Comparison of ENCODE assay signal across 1 cellular context in the genomic region with DNA sequence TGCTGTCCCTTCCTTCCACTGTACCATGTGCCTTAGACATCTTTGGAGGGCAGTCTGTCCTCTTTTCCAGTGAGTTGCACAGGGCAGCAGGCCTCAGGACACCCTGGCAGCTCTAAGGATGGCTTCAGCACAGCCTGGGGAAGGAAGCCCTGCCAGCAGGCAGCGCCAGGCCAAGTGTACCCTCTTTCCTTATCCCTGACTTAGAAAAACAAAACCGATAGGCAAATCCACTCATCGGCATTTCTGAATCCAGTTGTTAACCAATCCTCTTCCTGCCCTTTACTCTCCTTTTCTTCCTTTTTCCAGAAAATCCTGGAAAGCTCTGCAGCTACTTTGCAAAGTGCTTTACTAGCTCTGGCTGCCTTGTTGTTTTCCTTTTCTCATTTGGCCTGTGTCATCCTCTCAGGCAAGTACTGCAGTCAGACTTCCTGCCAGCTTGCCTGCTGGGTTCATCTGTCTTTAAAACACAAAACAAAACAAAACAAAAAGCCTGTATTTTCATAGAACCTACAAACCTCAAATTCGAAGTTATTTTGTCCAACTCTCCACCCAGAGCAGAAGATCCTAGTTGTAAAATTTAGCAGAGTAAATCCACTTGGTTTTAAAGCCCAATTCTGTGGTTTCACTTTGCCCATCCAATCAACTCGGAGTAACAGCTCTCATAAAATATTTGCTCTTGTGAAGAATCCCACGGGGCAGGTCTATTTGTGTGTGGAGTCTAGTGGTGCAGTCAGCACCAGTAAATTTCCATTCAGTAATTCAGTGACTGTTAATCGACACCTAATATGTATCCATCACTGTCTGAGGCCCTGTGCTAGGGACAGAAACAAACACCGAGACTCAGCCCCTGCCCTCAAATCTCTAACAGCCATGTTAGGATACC.
TF ChIP-seq lines count a peak whose summit lies in the region.

No MANE protein-coding gene starts in this region.

TF ChIP-seq in HepG2, 621 proteins besides CTCF, POLR2A, EP300 and RAD21 (continued from another document and continues in another):
- TF ChIP-seq ZSCAN31 (CRISPR knock-in tag; IDR thresholded peaks at IDR 0.05; ENCODE audit: low read depth), result 0 out of 2 replicates have a peak, but pooled peaks have one; percentile 54
- TF ChIP-seq ZNF749 (CRISPR knock-in tag; IDR thresholded peaks at IDR 0.05; ENCODE audit: borderline replicate concordance), result no peak
- no peak for TF ChIP-seq HNF4A (CRISPR knock-in tag; IDR thresholded peaks at IDR 0.05)
- no peak for TF ChIP-seq SUZ12 (IDR thresholded peaks at IDR 0.05; ENCODE audit: low read depth, low read length)
- TF ChIP-seq, protein P1, sequence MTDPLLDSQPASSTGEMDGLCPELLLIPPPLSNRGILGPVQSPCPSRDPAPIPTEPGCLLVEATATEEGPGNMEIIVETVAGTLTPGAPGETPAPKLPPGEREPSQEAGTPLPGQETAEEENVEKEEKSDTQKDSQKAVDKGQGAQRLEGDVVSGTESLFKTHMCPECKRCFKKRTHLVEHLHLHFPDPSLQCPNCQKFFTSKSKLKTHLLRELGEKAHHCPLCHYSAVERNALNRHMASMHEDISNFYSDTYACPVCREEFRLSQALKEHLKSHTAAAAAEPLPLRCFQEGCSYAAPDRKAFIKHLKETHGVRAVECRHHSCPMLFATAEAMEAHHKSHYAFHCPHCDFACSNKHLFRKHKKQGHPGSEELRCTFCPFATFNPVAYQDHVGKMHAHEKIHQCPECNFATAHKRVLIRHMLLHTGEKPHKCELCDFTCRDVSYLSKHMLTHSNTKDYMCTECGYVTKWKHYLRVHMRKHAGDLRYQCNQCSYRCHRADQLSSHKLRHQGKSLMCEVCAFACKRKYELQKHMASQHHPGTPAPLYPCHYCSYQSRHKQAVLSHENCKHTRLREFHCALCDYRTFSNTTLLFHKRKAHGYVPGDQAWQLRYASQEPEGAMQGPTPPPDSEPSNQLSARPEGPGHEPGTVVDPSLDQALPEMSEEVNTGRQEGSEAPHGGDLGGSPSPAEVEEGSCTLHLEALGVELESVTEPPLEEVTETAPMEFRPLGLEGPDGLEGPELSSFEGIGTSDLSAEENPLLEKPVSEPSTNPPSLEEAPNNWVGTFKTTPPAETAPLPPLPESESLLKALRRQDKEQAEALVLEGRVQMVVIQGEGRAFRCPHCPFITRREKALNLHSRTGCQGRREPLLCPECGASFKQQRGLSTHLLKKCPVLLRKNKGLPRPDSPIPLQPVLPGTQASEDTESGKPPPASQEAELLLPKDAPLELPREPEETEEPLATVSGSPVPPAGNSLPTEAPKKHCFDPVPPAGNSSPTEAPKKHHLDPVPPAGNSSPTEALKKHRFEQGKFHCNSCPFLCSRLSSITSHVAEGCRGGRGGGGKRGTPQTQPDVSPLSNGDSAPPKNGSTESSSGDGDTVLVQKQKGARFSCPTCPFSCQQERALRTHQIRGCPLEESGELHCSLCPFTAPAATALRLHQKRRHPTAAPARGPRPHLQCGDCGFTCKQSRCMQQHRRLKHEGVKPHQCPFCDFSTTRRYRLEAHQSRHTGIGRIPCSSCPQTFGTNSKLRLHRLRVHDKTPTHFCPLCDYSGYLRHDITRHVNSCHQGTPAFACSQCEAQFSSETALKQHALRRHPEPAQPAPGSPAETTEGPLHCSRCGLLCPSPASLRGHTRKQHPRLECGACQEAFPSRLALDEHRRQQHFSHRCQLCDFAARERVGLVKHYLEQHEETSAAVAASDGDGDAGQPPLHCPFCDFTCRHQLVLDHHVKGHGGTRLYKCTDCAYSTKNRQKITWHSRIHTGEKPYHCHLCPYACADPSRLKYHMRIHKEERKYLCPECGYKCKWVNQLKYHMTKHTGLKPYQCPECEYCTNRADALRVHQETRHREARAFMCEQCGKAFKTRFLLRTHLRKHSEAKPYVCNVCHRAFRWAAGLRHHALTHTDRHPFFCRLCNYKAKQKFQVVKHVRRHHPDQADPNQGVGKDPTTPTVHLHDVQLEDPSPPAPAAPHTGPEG (CRISPR knock-in tag; IDR thresholded peaks at IDR 0.05), result no peak; the same call in 1 of the 2 replicates
- TF ChIP-seq ATF5 (CRISPR knock-in tag; IDR thresholded peaks at IDR 0.05; ENCODE audit: low read depth), result no peak
- TF ChIP-seq FOXK2 (IDR thresholded peaks at IDR 0.05), result peak; percentile 21; the same call in 1 of the 2 replicates
- TF ChIP-seq ZBTB2 (CRISPR knock-in tag; IDR thresholded peaks at IDR 0.05; ENCODE audit: low read depth), result no peak
- no peak; the same call in 1 of the 2 replicates for TF ChIP-seq GFI1 (CRISPR knock-in tag; IDR thresholded peaks at IDR 0.05; ENCODE audit: borderline replicate concordance)
- no peak for TF ChIP-seq ZNF207 (IDR thresholded peaks at IDR 0.05; ENCODE audit: borderline replicate concordance)
- peak; percentile 80 for TF ChIP-seq ZNF687 (CRISPR knock-in tag; IDR thresholded peaks at IDR 0.05)
- TF ChIP-seq SRSF9 (IDR thresholded peaks at IDR 0.05; ENCODE audit: borderline replicate concordance, insufficient read depth, low read depth, low read length, poor library complexity, severe bottlenecking), result no peak
- TF ChIP-seq ZNF260 (CRISPR knock-in tag; IDR thresholded peaks at IDR 0.05; ENCODE audit: borderline replicate concordance, low read depth), result no peak
- no peak for TF ChIP-seq HDAC6 (IDR thresholded peaks at IDR 0.05; ENCODE audit: low read depth, low read length)
- peak; percentile 59; the same call in 1 of the 2 replicates for TF ChIP-seq ELF3 (CRISPR knock-in tag; IDR thresholded peaks at IDR 0.05)
- no peak for TF ChIP-seq ZNF737 (CRISPR knock-in tag; IDR thresholded peaks at IDR 0.05; ENCODE audit: borderline replicate concordance)
- no peak for TF ChIP-seq CENPT (CRISPR knock-in tag; IDR thresholded peaks at IDR 0.05; ENCODE audit: low read depth)
- no peak for TF ChIP-seq NBN (conservative IDR thresholded peaks at IDR 0.05)
- TF ChIP-seq KLF6 (CRISPR knock-in tag; IDR thresholded peaks at IDR 0.05), result peak; percentile 54; the same call in 1 of the 2 replicates
- TF ChIP-seq, protein P2, sequence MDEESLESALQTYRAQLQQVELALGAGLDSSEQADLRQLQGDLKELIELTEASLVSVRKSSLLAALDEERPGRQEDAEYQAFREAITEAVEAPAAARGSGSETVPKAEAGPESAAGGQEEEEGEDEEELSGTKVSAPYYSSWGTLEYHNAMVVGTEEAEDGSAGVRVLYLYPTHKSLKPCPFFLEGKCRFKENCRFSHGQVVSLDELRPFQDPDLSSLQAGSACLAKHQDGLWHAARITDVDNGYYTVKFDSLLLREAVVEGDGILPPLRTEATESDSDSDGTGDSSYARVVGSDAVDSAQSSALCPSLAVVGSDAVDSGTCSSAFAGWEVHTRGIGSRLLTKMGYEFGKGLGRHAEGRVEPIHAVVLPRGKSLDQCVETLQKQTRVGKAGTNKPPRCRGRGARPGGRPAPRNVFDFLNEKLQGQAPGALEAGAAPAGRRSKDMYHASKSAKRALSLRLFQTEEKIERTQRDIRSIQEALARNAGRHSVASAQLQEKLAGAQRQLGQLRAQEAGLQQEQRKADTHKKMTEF (CRISPR knock-in tag; IDR thresholded peaks at IDR 0.05), result peak; percentile 53; the same call in 1 of the 2 replicates
- no peak for TF ChIP-seq ZFP41 (CRISPR knock-in tag; IDR thresholded peaks at IDR 0.05; ENCODE audit: borderline replicate concordance)
- TF ChIP-seq, protein P3, sequence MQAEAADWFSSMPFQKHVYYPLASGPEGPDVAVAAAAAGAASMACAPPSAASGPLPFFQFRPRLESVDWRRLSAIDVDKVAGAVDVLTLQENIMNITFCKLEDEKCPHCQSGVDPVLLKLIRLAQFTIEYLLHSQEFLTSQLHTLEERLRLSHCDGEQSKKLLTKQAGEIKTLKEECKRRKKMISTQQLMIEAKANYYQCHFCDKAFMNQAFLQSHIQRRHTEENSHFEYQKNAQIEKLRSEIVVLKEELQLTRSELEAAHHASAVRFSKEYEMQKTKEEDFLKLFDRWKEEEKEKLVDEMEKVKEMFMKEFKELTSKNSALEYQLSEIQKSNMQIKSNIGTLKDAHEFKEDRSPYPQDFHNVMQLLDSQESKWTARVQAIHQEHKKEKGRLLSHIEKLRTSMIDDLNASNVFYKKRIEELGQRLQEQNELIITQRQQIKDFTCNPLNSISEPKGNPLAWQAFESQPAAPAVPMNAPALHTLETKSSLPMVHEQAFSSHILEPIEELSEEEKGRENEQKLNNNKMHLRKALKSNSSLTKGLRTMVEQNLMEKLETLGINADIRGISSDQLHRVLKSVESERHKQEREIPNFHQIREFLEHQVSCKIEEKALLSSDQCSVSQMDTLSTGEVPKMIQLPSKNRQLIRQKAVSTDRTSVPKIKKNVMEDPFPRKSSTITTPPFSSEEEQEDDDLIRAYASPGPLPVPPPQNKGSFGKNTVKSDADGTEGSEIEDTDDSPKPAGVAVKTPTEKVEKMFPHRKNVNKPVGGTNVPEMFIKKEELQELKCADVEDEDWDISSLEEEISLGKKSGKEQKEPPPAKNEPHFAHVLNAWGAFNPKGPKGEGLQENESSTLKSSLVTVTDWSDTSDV (CRISPR knock-in tag; IDR thresholded peaks at IDR 0.05), result no peak
- TF ChIP-seq ZNF549 (CRISPR knock-in tag; IDR thresholded peaks at IDR 0.05), result no peak
- TF ChIP-seq ZNF362 (CRISPR knock-in tag; IDR thresholded peaks at IDR 0.05; ENCODE audit: borderline replicate concordance), result no peak
- TF ChIP-seq MIXL1 (CRISPR knock-in tag; IDR thresholded peaks at IDR 0.05), result 0 out of 2 replicates have a peak, but pooled peaks have one; percentile 15
- TF ChIP-seq ZNF747 (CRISPR knock-in tag; IDR thresholded peaks at IDR 0.05; ENCODE audit: borderline replicate concordance), result no peak
- TF ChIP-seq SNAI1 (CRISPR knock-in tag; IDR thresholded peaks at IDR 0.05; ENCODE audit: borderline replicate concordance), result no peak
- TF ChIP-seq ETV6 (CRISPR knock-in tag; conservative IDR thresholded peaks at IDR 0.05), result no peak
- 0 out of 2 replicates have a peak, but pooled peaks have one; percentile 24 for TF ChIP-seq ISX (CRISPR knock-in tag; conservative IDR thresholded peaks at IDR 0.05)
- TF ChIP-seq ZIK1 (CRISPR knock-in tag; IDR thresholded peaks at IDR 0.05; ENCODE audit: borderline replicate concordance, low read depth), result no peak
- no peak for TF ChIP-seq CCDC6 (CRISPR knock-in tag; IDR thresholded peaks at IDR 0.05)
- TF ChIP-seq ZNF7 (CRISPR knock-in tag; IDR thresholded peaks at IDR 0.05), result no peak
- no peak for TF ChIP-seq SATB2 (CRISPR knock-in tag; IDR thresholded peaks at IDR 0.05)
- TF ChIP-seq PRPF4 (IDR thresholded peaks at IDR 0.05; ENCODE audit: low read depth, low read length, poor library complexity, severe bottlenecking), result no peak
- TF ChIP-seq ARNT (IDR thresholded peaks at IDR 0.05), result no peak
